In the genomic region with DNA sequence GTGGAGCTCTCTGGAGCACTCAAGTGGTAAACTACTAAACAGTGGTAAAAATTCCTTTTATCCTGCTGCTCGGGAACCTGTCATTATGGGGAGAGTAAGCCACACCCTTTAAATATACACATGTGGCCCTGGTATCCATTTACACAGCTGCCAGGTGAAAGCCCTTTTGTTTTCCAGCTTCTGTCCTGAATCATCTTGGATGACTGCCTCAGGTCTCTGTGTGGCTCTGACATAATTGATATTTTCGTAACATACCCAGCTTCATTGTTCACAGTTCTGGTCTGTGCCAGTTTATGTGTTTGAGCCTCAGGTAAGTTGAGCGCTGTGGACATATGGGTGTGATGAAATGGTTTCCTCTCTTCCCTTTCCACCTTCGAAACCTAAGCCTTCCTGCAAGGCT, we compare ENCODE assay signal across 12 cellular contexts. TPM values are rescaled to one million over a fixed set of nuclear protein-coding genes. Genes with fewer than 3 reads are reported as not detected.
DNase-seq lines count a peak whose midpoint lies in the region; ATAC-seq, FAIRE-seq and TF ChIP-seq lines count a peak whose summit lies in the region.
"Had no signal": no experiment of that assay in that cellular context is flagged by ENCODE, and none has a peak within 500 bp of the region (broad histone marks: within the 10 kb centered on the region; RNA-seq: fewer than 3 reads in every experiment).

No MANE protein-coding gene starts in this region.

- CTCF ChIA-PET in H1 (lab: Charles Lee; ENCODE audit: partially characterized antibody): interaction anchor here (0.8 to 0.9 kb wide), 3 partner anchors 80 to 121 kb away, joined by 3 read pairs; no protein-coding TSS in a partner anchor

- H4K20me1 ChIP-seq in H1 (replicated peaks in 1 of 2; ENCODE audit: control insufficient read depth in 1 of 2, insufficient read depth in 2 of 2, low read length in 2 of 2): no peaks in the 10 kb centered on the region

- no peak overlapping the region for H3K14ac ChIP-seq in H1 (ENCODE audit: insufficient read length)

- in situ Hi-C loops in GM13976 (cut with MboI; ENCODE audit: low sequenced_read_pairs, unreplicated experiment): no loop called here

- H3K18ac ChIP-seq in H1 (ENCODE audit: extremely low read depth, low read length): no peak overlapping the region

- TF ChIP-seq RAD21 in H1 (IDR thresholded peaks at IDR 0.05 in 1 of 2, conservative IDR thresholded peaks at IDR 0.05 in 1 of 2; ENCODE audit: low read depth in 2 of 2, low read length in 2 of 2): no peak

- no peaks in the 10 kb centered on the region for H3K79me1 ChIP-seq in H1 (ENCODE audit: low read depth, low read length)

- no peak overlapping the region for H2BK5ac ChIP-seq in H1 (ENCODE audit: low read depth, low read length)

- peak overlapping the region; percentile 81 for H3K4me3 ChIP-seq in CD4-positive, CD25-positive, alpha-beta regulatory T cell (ENCODE audit: low read depth, low read length)
- H3K4me3 ChIP-seq in LNCaP clone FGC (ENCODE audit: low read depth, low read length): no peak overlapping the region
- no peak overlapping the region for H3K4me3 ChIP-seq in H1 (ENCODE audit: extremely low read depth in 1 of 4, insufficient read depth in 2 of 4, low read depth in 3 of 4, low read length in 4 of 4)

- H3K79me2 ChIP-seq in H1 (ENCODE audit: control insufficient read depth in 1 of 2, insufficient read depth in 2 of 2, low read length in 2 of 2): no peaks in the 10 kb centered on the region

- no peak for ATAC-seq in CD4-positive, CD25-positive, alpha-beta regulatory T cell (ENCODE audit: low read depth in 2 of 2)

- TF ChIP-seq CTCF in LNCaP clone FGC (IDR thresholded peaks at IDR 0.05; ENCODE audit: control insufficient read depth, extremely low read depth, insufficient read depth) (no peak), H1 (IDR thresholded peaks at IDR 0.05; ENCODE audit: control extremely low read depth in 1 of 3, insufficient read depth in 1 of 3, low read depth in 1 of 3, low read length in 3 of 3) (no peak), GM13976 (IDR thresholded peaks at IDR 0.05; ENCODE audit: borderline replicate concordance, control extremely low read depth, extremely low read depth, insufficient read depth, missing control alignments) (no peak)

- no peak overlapping the region for H4K8ac ChIP-seq in H1 (ENCODE audit: extremely low read depth, insufficient read depth, low read length)

- H3K9ac ChIP-seq in H1 (replicated peaks in 1 of 4; ENCODE audit: extremely low read depth in 1 of 4, low read depth in 3 of 4, low read length in 3 of 4): no peak overlapping the region

- no peak for TF ChIP-seq POLR2A in H1 (IDR thresholded peaks at IDR 0.05; ENCODE audit: control extremely low read depth in 1 of 2, low read depth in 2 of 2, low read length in 2 of 2)

- H3K23ac ChIP-seq in H1 (ENCODE audit: insufficient read length): no peak overlapping the region

- peaks cover 98% of the 10 kb centered on the region for H3K4me1 ChIP-seq in CD4-positive, CD25-positive, alpha-beta regulatory T cell (ENCODE audit: control insufficient read depth, insufficient read depth, low read length, poor library complexity, severe bottlenecking)
- H3K4me1 ChIP-seq in H1 (replicated peaks in 1 of 4; ENCODE audit: control insufficient read depth in 3 of 4, insufficient read depth in 4 of 4, low read length in 3 of 4): peaks cover 0 to 3% (median 0%) of the 10 kb centered on the region in 4 experiments; a peak in 3 of 7 replicates

- peak overlapping the region; percentile 90 to 96 (median 90) for H3K27ac Mint-ChIP-seq in CD4-positive, CD25-positive, alpha-beta regulatory T cell
- H3K27ac Mint-ChIP-seq in activated T-helper 1 cell treated with anti-CD3 and anti-CD28 coated beads, Interleukin-12 subunit alpha, Interleukin-12 subunit beta, Interleukin-2, Interleukin-4 antibody, amounts not matched to agents 30 ng/mL and 10 ng/mL and 1 ng/mL, durations not matched to agents 14 hours and 24 hours and 36 hours: no peak overlapping the region
- H3K27ac Mint-ChIP-seq: stimulated activated naive CD8-positive, alpha-beta T cell treated with anti-CD3 and anti-CD28 coated beads, Interleukin-15, Interleukin-2, amounts not matched to agents 100 ng/mL and 50 ng/mL, for 24 hours had no signal

- peaks cover 4% of the 10 kb centered on the region for H3K36me3 Mint-ChIP-seq in CD4-positive, CD25-positive, alpha-beta regulatory T cell
- peaks cover 2% of the 10 kb centered on the region for H3K36me3 Mint-ChIP-seq in activated T-helper 1 cell treated with anti-CD3 and anti-CD28 coated beads, Interleukin-12 subunit alpha, Interleukin-12 subunit beta, Interleukin-2, Interleukin-4 antibody, amounts not matched to agents 30 ng/mL and 10 ng/mL and 1 ng/mL, durations not matched to agents 14 hours and 24 hours and 36 hours (ENCODE audit: low read depth)

- POLR2A ChIA-PET in H1 (lab: Charles Lee; ENCODE audit: partially characterized antibody): interaction anchor here (1.1 kb wide), 1 partner anchor 140 kb away, joined by 3 read pairs; the partner anchor contains the start of gene CABYR

- no peak overlapping the region for H2BK15ac ChIP-seq in H1 (ENCODE audit: low read length)

- no peak overlapping the region for H2BK20ac ChIP-seq in H1 (ENCODE audit: low read length)

- H4K91ac ChIP-seq in H1 (replicated peaks; ENCODE audit: insufficient read length, low read length): no peak overlapping the region

- no peaks in the 10 kb centered on the region for H3K27me3 Mint-ChIP-seq in CD4-positive, CD25-positive, alpha-beta regulatory T cell
- no peaks in the 10 kb centered on the region for H3K27me3 Mint-ChIP-seq in activated T-helper 1 cell treated with anti-CD3 and anti-CD28 coated beads, Interleukin-12 subunit alpha, Interleukin-12 subunit beta, Interleukin-2, Interleukin-4 antibody, amounts not matched to agents 30 ng/mL and 10 ng/mL and 1 ng/mL, durations not matched to agents 14 hours and 24 hours and 36 hours (ENCODE audit: insufficient read depth)
- H3K27me3 Mint-ChIP-seq: stimulated activated naive CD8-positive, alpha-beta T cell treated with anti-CD3 and anti-CD28 coated beads, Interleukin-15, Interleukin-2, amounts not matched to agents 100 ng/mL and 50 ng/mL, for 24 hours had no signal

- no peaks in the 10 kb centered on the region for H3K9me3 Mint-ChIP-seq in CD4-positive, CD25-positive, alpha-beta regulatory T cell
- no peaks in the 10 kb centered on the region for H3K9me3 Mint-ChIP-seq in activated T-helper 1 cell treated with anti-CD3 and anti-CD28 coated beads, Interleukin-12 subunit alpha, Interleukin-12 subunit beta, Interleukin-2, Interleukin-4 antibody, amounts not matched to agents 30 ng/mL and 10 ng/mL and 1 ng/mL, durations not matched to agents 14 hours and 24 hours and 36 hours
- H3K9me3 Mint-ChIP-seq: stimulated activated naive CD8-positive, alpha-beta T cell treated with anti-CD3 and anti-CD28 coated beads, Interleukin-15, Interleukin-2, amounts not matched to agents 100 ng/mL and 50 ng/mL, for 24 hours had no signal

- no peak overlapping the region for H2BK12ac ChIP-seq in H1 (ENCODE audit: low read depth, low read length)

- H3K56ac ChIP-seq in H1 (replicated peaks; ENCODE audit: insufficient read length, low read depth, low read length): no peak overlapping the region

- no peak for DNase-seq in CD4-positive, CD25-positive, alpha-beta regulatory T cell
- DNase-seq in LNCaP clone FGC (ENCODE audit: low read depth): peak; percentile 64
- DNase-seq in NCI-H510A (lab: John Stamatoyannopoulos, UW): peak; percentile 53
- no peak for DNase-seq in H1 (ENCODE audit: low read depth in 1 of 2, low spot score in 2 of 2)
- no peak for DNase-seq in RCC 7860 (ENCODE audit: low spot score)
- no peak for DNase-seq in NAMALWA (ENCODE audit: low spot score)
- DNase-seq in GM13976 (ENCODE audit: low spot score): no peak
- DNase-seq in activated T-helper 1 cell treated with anti-CD3 and anti-CD28 coated beads, Interleukin-12 subunit alpha, Interleukin-12 subunit beta, Interleukin-2, Interleukin-4 antibody, amounts not matched to agents 30 ng/mL and 10 ng/mL and 1 ng/mL, durations not matched to agents 14 hours and 24 hours and 36 hours (ENCODE audit: low spot score): no peak
- DNase-seq: activated T-cell treated with anti-CD3 and anti-CD28 coated beads, Interleukin-2, amount 50 U/mL, for 1 hour; AML-193; stimulated activated CD4-positive, alpha-beta T cell treated with anti-CD3 and anti-CD28 coated beads, Interleukin-12 subunit alpha, Interleukin-12 subunit beta, amount 100 ng/mL, for 4 hours had no signal

- no peaks in the 10 kb centered on the region for H3K27me3 ChIP-seq in CD4-positive, CD25-positive, alpha-beta regulatory T cell (ENCODE audit: control insufficient read depth, insufficient read depth, low read length)
- H3K27me3 ChIP-seq in H1 (replicated peaks in 1 of 4; ENCODE audit: control insufficient read depth in 3 of 4, extremely low read depth in 1 of 4, insufficient read depth in 3 of 4, low read length in 3 of 4): no peaks in the 10 kb centered on the region

- H3K27ac ChIP-seq in CD4-positive, CD25-positive, alpha-beta regulatory T cell (ENCODE audit: insufficient read depth, low read length, poor library complexity, severe bottlenecking): peak overlapping the region; percentile 86
- H3K27ac ChIP-seq in H1 (ENCODE audit: low read depth, low read length): no peak overlapping the region

- H3K4me3 Mint-ChIP-seq in CD4-positive, CD25-positive, alpha-beta regulatory T cell: peak overlapping the region; percentile 78 to 84 (median 82)
- H3K4me3 Mint-ChIP-seq in activated T-helper 1 cell treated with anti-CD3 and anti-CD28 coated beads, Interleukin-12 subunit alpha, Interleukin-12 subunit beta, Interleukin-2, Interleukin-4 antibody, amounts not matched to agents 30 ng/mL and 10 ng/mL and 1 ng/mL, durations not matched to agents 14 hours and 24 hours and 36 hours: no peak overlapping the region
- H3K4me3 Mint-ChIP-seq: stimulated activated naive CD8-positive, alpha-beta T cell treated with anti-CD3 and anti-CD28 coated beads, Interleukin-15, Interleukin-2, amounts not matched to agents 100 ng/mL and 50 ng/mL, for 24 hours had no signal

- H3K9me3 ChIP-seq in CD4-positive, CD25-positive, alpha-beta regulatory T cell (ENCODE audit: control insufficient read depth in 2 of 2, low read length in 2 of 2): no peaks in the 10 kb centered on the region
- H3K9me3 ChIP-seq in H1 (ENCODE audit: insufficient read depth in 2 of 2, low read depth in 1 of 2, low read length in 1 of 2): no peaks in the 10 kb centered on the region

- no peak overlapping the region for H3K4me2 ChIP-seq in H1 (ENCODE audit: insufficient read depth in 1 of 2, low read depth in 2 of 2, low read length in 2 of 2)

- H4K5ac ChIP-seq in H1 (ENCODE audit: insufficient read length, low read depth, low read length): no peak overlapping the region

- intact Hi-C loops in activated T-helper 1 cell treated with anti-CD3 and anti-CD28 coated beads, Interleukin-12 subunit alpha, Interleukin-12 subunit beta, Interleukin-2, Interleukin-4 antibody, amounts not matched to agents 30 ng/mL and 10 ng/mL and 1 ng/mL, durations not matched to agents 14 hours and 24 hours and 36 hours (cut with micrococcal nuclease): no loop called here

- 29% methylated on average over 3 of the region's 4 CpGs; no CpG with 5 or more reads in 1 of the 2 experiments for WGBS in H1 (ENCODE audit: extremely low coverage in 1 of 2, insufficient coverage in 1 of 2, insufficient read length in 1 of 2, insufficient replicate concordance in 2 of 2, low coverage in 1 of 2, low lambda C conversion rate in 2 of 2, missing lambda C conversion rate in 1 of 2), 2 experiments

- H3K36me3 ChIP-seq in CD4-positive, CD25-positive, alpha-beta regulatory T cell (ENCODE audit: control insufficient read depth, insufficient read depth, low read length): peaks cover 4% of the 10 kb centered on the region
- no peaks in the 10 kb centered on the region for H3K36me3 ChIP-seq in H1 (ENCODE audit: control insufficient read depth in 2 of 4, insufficient read depth in 4 of 4, low read length in 3 of 4)

- peak overlapping the region; percentile 3; the same call in 1 of the 2 replicates for H2AFZ ChIP-seq in H1 (ENCODE audit: low read length)

- H2BK120ac ChIP-seq in H1 (replicated peaks; ENCODE audit: low read depth, low read length): no peak overlapping the region

- peaks cover 36 to 92% (median 69%) of the 10 kb centered on the region in 4 donors for H3K4me1 Mint-ChIP-seq in CD4-positive, CD25-positive, alpha-beta regulatory T cell
- peaks cover 34% of the 10 kb centered on the region for H3K4me1 Mint-ChIP-seq in activated T-helper 1 cell treated with anti-CD3 and anti-CD28 coated beads, Interleukin-12 subunit alpha, Interleukin-12 subunit beta, Interleukin-2, Interleukin-4 antibody, amounts not matched to agents 30 ng/mL and 10 ng/mL and 1 ng/mL, durations not matched to agents 14 hours and 24 hours and 36 hours (ENCODE audit: low read depth)

- no peak for TF ChIP-seq EP300 in H1 (IDR thresholded peaks at IDR 0.05; ENCODE audit: borderline replicate concordance in 1 of 2, low read depth in 2 of 2, low read length in 2 of 2)

- H3K23me2 ChIP-seq in H1 (ENCODE audit: low read depth, low read length): no peaks in the 10 kb centered on the region

- H2AK5ac ChIP-seq in H1 (ENCODE audit: low read depth, low read length): no peak overlapping the region

- no peak for FAIRE-seq in H1 (lab: Jason Lieb, UNC)
- FAIRE-seq in RCC 7860 (lab: Jason Lieb, UNC): no peak

- H3K4ac ChIP-seq in H1 (replicated peaks; ENCODE audit: insufficient read length, low read depth, low read length): no peak overlapping the region

RNA-seq across cellular contexts. Expression of gene TTC39C, which starts 15.7 kb away (rescaled TPM):
- 274 TPM for total RNA-seq in CD4-positive, CD25-positive, alpha-beta regulatory T cell
- polyA plus RNA-seq in CD4-positive, CD25-positive, alpha-beta regulatory T cell: 100 to 1,000 TPM; 109 to 206 (median 167) TPM
- total RNA-seq in H1 (2021; fragmentation: NEBNext Ultra II Directional; extraction: Animal tissue kit (Norgen Biotek cat#: 25700)): 78.6 and 79.1 TPM in 2 replicates
- polyA plus RNA-seq in H1 (2011; rRNA removed): 6.2 and 8.1 TPM in 2 replicates
- 12.5 TPM for polyA plus RNA-seq in H1 (2011; cell fraction: cytosol; rRNA removed)
- polyA plus RNA-seq in H1 (2011; cell fraction: nucleus; rRNA removed): 13.4 TPM
- polyA plus RNA-seq in H1 (2012, experiment 1 of 2): 13.5 to 17.1 TPM (median 13.6 TPM) in 4 replicates
- polyA plus RNA-seq in H1 (2012, experiment 2 of 2): 7.6 TPM
- polyA plus RNA-seq in H1 (2013, experiment 1 of 2): 44.7 TPM
- polyA plus RNA-seq in H1 (2013, experiment 2 of 2): 42.2 TPM
- 29.2 and 31.6 TPM in 2 replicates for polyA minus RNA-seq in H1 (2011; rRNA and poly(A)+ RNA removed)
- polyA minus RNA-seq in H1 (2011; cell fraction: cytosol; rRNA and poly(A)+ RNA removed): 22.7 TPM
- polyA minus RNA-seq in H1 (2011; cell fraction: nucleus; rRNA and poly(A)+ RNA removed): 37.4 TPM
- total RNA-seq in activated T-helper 1 cell treated with anti-CD3 and anti-CD28 coated beads, Interleukin-12 subunit alpha, Interleukin-12 subunit beta, Interleukin-2, Interleukin-4 antibody, amounts not matched to agents 30 ng/mL and 10 ng/mL and 1 ng/mL, durations not matched to agents 14 hours and 24 hours and 36 hours: 28.8 and 31.8 TPM in 2 replicates

Comparison
In these comparisons a context has a peak if more than half of its experiments do, and no peak if none do; other contexts are left out.
1. DNase-seq: peak in LNCaP clone FGC (single experiment) and NCI-H510A (single experiment); none in CD4-positive, CD25-positive, alpha-beta regulatory T cell (0 of 3), H1 (0 of 2), RCC 7860 (single experiment), NAMALWA (single experiment), GM13976 (single experiment) and activated T-helper 1 cell treated with anti-CD3 and anti-CD28 coated beads, Interleukin-12 subunit alpha, Interleukin-12 subunit beta, Interleukin-2, Interleukin-4 antibody, amounts not matched to agents 30 ng/mL and 10 ng/mL and 1 ng/mL, durations not matched to agents 14 hours and 24 hours and 36 hours (single experiment).